In the genomic region with DNA sequence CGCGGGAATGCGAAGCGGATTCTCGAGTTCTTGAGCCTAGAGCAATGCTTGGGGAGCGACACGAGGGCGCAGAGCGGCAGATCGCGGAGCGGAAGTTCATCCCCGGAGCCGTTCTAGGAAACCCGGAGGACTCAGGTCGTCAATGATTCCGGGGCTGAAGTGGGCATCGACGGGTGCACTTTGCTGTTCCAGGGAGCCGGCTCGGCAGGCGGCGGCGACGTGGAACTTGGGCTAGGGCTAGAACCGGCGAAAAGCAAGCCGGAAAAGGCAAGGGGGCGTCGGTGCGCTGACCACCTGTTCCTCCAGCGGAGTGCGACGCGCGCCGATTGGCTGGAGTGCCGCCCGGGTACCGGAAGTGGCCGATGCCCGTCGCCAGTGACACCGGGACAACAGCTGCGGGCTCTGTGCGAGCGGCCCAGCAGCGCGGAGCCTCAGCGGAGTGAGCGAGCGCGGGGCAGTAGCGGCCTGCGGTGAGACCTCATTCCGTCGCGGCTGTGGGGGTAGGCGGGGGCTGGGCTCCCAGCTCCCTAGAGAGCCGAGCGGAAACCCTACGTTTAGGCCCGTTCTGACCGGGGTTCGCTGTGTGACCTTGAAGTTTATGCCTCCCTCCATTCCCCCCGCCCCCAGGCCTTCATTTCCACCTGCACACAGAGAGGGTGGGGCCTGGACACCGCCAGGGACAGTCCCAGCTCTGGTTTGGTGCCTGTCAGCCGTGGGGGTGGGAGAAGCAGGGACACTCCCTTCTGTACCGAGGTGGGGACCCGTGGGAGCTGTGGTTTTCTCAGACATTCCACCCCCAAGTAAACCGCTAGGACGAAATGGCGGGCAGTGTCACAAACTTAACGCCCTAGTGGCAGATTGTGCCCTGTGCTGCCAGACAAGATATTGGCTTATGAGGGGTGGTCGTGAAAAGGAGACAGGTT, we compare ENCODE assay signal across 8 cellular contexts. TPM values are rescaled to one million over a fixed set of nuclear protein-coding genes. Genes with fewer than 3 reads are reported as not detected.
A peak's percentile ranks its signal among the peaks of the same experiment; 100 is the strongest.
DNase-seq lines count a peak whose midpoint lies in the region; ATAC-seq and TF ChIP-seq lines count a peak whose summit lies in the region.

A gene (plus strand): TSS at position 362 of the 923 bp plus-strand sequence. CDS start 13,038 bp downstream, outside the sequence.

- ATAC-seq in left lung, result peak; percentile 98

- peaks cover 0 to 11% of the 10 kb centered on the region in 2 donors for H3K9me3 ChIP-seq in left lung

- intact Hi-C loops in left lung (cut with DNase I), result no loop called here

- H3K4me3 ChIP-seq in GM08714 (ENCODE audit: low read length), result peak within 1 kb of the TSS; percentile 67; the same call in 1 of the 2 replicates
- H3K4me3 ChIP-seq in HFF-Myc (replicated peaks; ENCODE audit: low read depth, low read length), result peak within 1 kb of the TSS; percentile 49
- H3K4me3 ChIP-seq in left lung, result peak within 1 kb of the TSS; percentile 54 to 72

- no peaks in the 10 kb centered on the region for H3K36me3 ChIP-seq in left lung

- TF ChIP-seq CTCF in HFF-Myc (IDR thresholded peaks at IDR 0.05; ENCODE audit: low read depth, low read length, missing control alignments), result no peak
- no peak for TF ChIP-seq CTCF in left lung (IDR thresholded peaks at IDR 0.05)

- peak; percentile 22 for DNase-seq in HFF-Myc (ENCODE audit: extremely low read depth, low read depth)
- peak; percentile 63 for DNase-seq in NCI-H2029 (lab: John Stamatoyannopoulos, UW)
- peak; percentile 57 for DNase-seq in activated CD4-positive, alpha-beta T cell treated with anti-CD3 and anti-CD28 coated beads for 1 hour
- peak; percentile 91 for DNase-seq in cerebellum (ENCODE audit: low spot score)
- DNase-seq in left lung, result peak; percentile 87 to 95
- peak; percentile 65 to 67 for DNase-seq in stimulated activated CD4-positive, alpha-beta T cell treated with anti-CD3 and anti-CD28 coated beads, Interleukin-2, amount 100 ng/mL, for 48 hours
- no peak for DNase-seq in H4 (ENCODE audit: low spot score)

- H3K27ac ChIP-seq in left lung, result peak within 1 kb of the TSS; percentile 70 to 83

- peaks cover 9 to 17% of the 10 kb centered on the region in 2 donors for H3K4me1 ChIP-seq in left lung

- H3K27me3 ChIP-seq in left lung, result no peaks in the 10 kb centered on the region

RNA-seq across cellular contexts. Expression of the gene that starts here (rescaled TPM):
- total RNA-seq in cerebellum (12.4 TPM), left lung (1 to 10 TPM; 4.9 to 5.7 TPM)
- 0.04 and 0.14 TPM in 2 replicates for total RNA-seq in H4 (2014; rRNA removed; shearing (Covaris generic))
